Comparison of ENCODE assay signal across 18 cellular contexts in genomic region chr5:9222054-9222738, GRCh38.
"Had no signal": no experiment of that assay in that cellular context is flagged by ENCODE, and none has a peak within 500 bp of the region (broad histone marks: within the 10 kb centered on the region; RNA-seq: fewer than 3 reads in every experiment).

No MANE protein-coding gene starts in this region.

- H3K36me3 Mint-ChIP-seq: activated naive CD8-positive, alpha-beta T cell treated with anti-CD3 and anti-CD28 coated beads, Interleukin-2, amount 10 ng/mL, durations not matched to agents 7 days and 5 days; memory B cell had no signal

- H3K9me3 ChIP-seq: psoas muscle, right lobe of liver had no signal

- H3K27ac Mint-ChIP-seq: activated B cell treated with CpG ODN at 0.5 μM for 24 hours; activated CD4-positive, alpha-beta T cell treated with anti-CD3 and anti-CD28 coated beads, Interleukin-2, amount 10 ng/mL, durations not matched to agents 24 days and 14 days; activated naive CD8-positive, alpha-beta T cell treated with anti-CD3 and anti-CD28 coated beads, Interleukin-2, amount 10 ng/mL, durations not matched to agents 7 days and 5 days; brain; memory B cell; stimulated activated naive CD8-positive, alpha-beta T cell treated with anti-CD3 and anti-CD28 coated beads, Interleukin-15, Interleukin-2, amounts not matched to agents 100 ng/mL and 50 ng/mL, for 24 hours; T-helper 17 cell; type B pancreatic cell had no signal

- H3K4me3 ChIP-seq: coronary artery, psoas muscle, right lobe of liver had no signal

- ATAC-seq: foreskin keratinocyte, left ventricle myocardium superior, psoas muscle, right lobe of liver, T-helper 17 cell had no signal

- H3K27me3 ChIP-seq: foreskin keratinocyte, right lobe of liver had no signal

- H3K4me1 Mint-ChIP-seq: activated B cell treated with CpG ODN at 0.5 μM for 24 hours; activated CD4-positive, alpha-beta T cell treated with anti-CD3 and anti-CD28 coated beads, Interleukin-2, amount 10 ng/mL, durations not matched to agents 24 days and 14 days; activated naive CD8-positive, alpha-beta T cell treated with anti-CD3 and anti-CD28 coated beads, Interleukin-2, amount 10 ng/mL, durations not matched to agents 7 days and 5 days; memory B cell; nephron; T-helper 17 cell had no signal

- DNase-seq: activated B cell treated with CpG ODN at 0.5 μM for 24 hours; activated CD4-positive, alpha-beta T cell treated with anti-CD3 and anti-CD28 coated beads, Interleukin-2, amount 10 ng/mL, durations not matched to agents 24 days and 14 days; activated CD8-positive, alpha-beta memory T cell treated with anti-CD3 and anti-CD28 coated beads for 24 hours; activated naive CD8-positive, alpha-beta T cell treated with anti-CD3 and anti-CD28 coated beads, Interleukin-2, amount 10 ng/mL, durations not matched to agents 7 days and 5 days; central memory CD4-positive, alpha-beta T cell; effector CD4-positive, alpha-beta T cell; foreskin keratinocyte; kidney glomerular epithelial cell; left ventricle myocardium superior; psoas muscle; right lobe of liver; T-helper 17 cell had no signal

- H3K27me3 Mint-ChIP-seq: activated B cell treated with CpG ODN at 0.5 μM for 24 hours; activated CD4-positive, alpha-beta T cell treated with anti-CD3 and anti-CD28 coated beads, Interleukin-2, amount 10 ng/mL, durations not matched to agents 24 days and 14 days; activated naive CD8-positive, alpha-beta T cell treated with anti-CD3 and anti-CD28 coated beads, Interleukin-2, amount 10 ng/mL, durations not matched to agents 7 days and 5 days; brain; stimulated activated naive CD8-positive, alpha-beta T cell treated with anti-CD3 and anti-CD28 coated beads, Interleukin-15, Interleukin-2, amounts not matched to agents 100 ng/mL and 50 ng/mL, for 24 hours; T-helper 17 cell; type B pancreatic cell had no signal

- H3K9me3 Mint-ChIP-seq: activated B cell treated with CpG ODN at 0.5 μM for 24 hours; activated CD4-positive, alpha-beta T cell treated with anti-CD3 and anti-CD28 coated beads, Interleukin-2, amount 10 ng/mL, durations not matched to agents 24 days and 14 days; activated naive CD8-positive, alpha-beta T cell treated with anti-CD3 and anti-CD28 coated beads, Interleukin-2, amount 10 ng/mL, durations not matched to agents 7 days and 5 days; nephron; stimulated activated naive CD8-positive, alpha-beta T cell treated with anti-CD3 and anti-CD28 coated beads, Interleukin-15, Interleukin-2, amounts not matched to agents 100 ng/mL and 50 ng/mL, for 24 hours had no signal

- H3K4me1 ChIP-seq: foreskin keratinocyte, psoas muscle, right lobe of liver had no signal

- H3K27ac ChIP-seq: coronary artery, foreskin keratinocyte, psoas muscle, right lobe of liver had no signal

- H3K36me3 ChIP-seq: right lobe of liver had no signal

- H3K4me3 Mint-ChIP-seq: activated B cell treated with CpG ODN at 0.5 μM for 24 hours; activated CD4-positive, alpha-beta T cell treated with anti-CD3 and anti-CD28 coated beads, Interleukin-2, amount 10 ng/mL, durations not matched to agents 24 days and 14 days; activated naive CD8-positive, alpha-beta T cell treated with anti-CD3 and anti-CD28 coated beads, Interleukin-2, amount 10 ng/mL, durations not matched to agents 7 days and 5 days; brain; memory B cell; nephron; stimulated activated naive CD8-positive, alpha-beta T cell treated with anti-CD3 and anti-CD28 coated beads, Interleukin-15, Interleukin-2, amounts not matched to agents 100 ng/mL and 50 ng/mL, for 24 hours; T-helper 17 cell; type B pancreatic cell had no signal
